9 cellular contexts compared by ENCODE assay signal in genomic region chr11:33987975-33988580, GRCh38.
DNase-seq lines count a peak whose midpoint lies in the region; ATAC-seq and TF ChIP-seq lines count a peak whose summit lies in the region.
"Had no signal": no experiment of that assay in that cellular context is flagged by ENCODE, and none has a peak within 500 bp of the region (broad histone marks: within the 10 kb centered on the region; RNA-seq: fewer than 3 reads in every experiment).

No MANE protein-coding gene starts in this region.

- DNase-seq in ELR (ENCODE audit: low read depth) (peak; percentile 86), HuH-7.5 (ENCODE audit: low spot score) (peak; percentile 36), PC-3 (peak; percentile 76), fibroblast of gingiva (ENCODE audit: low read depth) (peak; percentile 74)
- DNase-seq in activated T-cell treated with anti-CD3 and anti-CD28 coated beads, Interleukin-2, amount 50 U/mL, for 1 hour = peak; percentile 61
- DNase-seq in stimulated activated naive B cell treated with anti-CD40 and anti-IgM and Interleukin-4, amounts not matched to agents 10 μg/mL and 1 μg/mL and 100 μg/mL, for 72 hours = peak; percentile 52

- H3K27me3 Mint-ChIP-seq in nephron (ENCODE audit: low read depth) = no peaks in the 10 kb centered on the region
- H3K27me3 Mint-ChIP-seq in stimulated activated naive B cell treated with anti-CD40 and anti-IgM and Interleukin-4, amounts not matched to agents 10 μg/mL and 1 μg/mL and 100 μg/mL, for 72 hours = no peaks in the 10 kb centered on the region

- no peaks in the 10 kb centered on the region for H4K20me1 ChIP-seq in PC-3 (ENCODE audit: low read length)

- POLR2A ChIA-PET in PC-3 (lab: Charles Lee; ENCODE audit: unreplicated experiment) = no interaction called here

- H3F3A ChIP-seq in PC-3 (ENCODE audit: low read length, unreplicated experiment) = no peaks in the 10 kb centered on the region

- H3K4me3 ChIP-seq in PC-3 (ENCODE audit: low read length) = no peak overlapping the region

- peaks cover 5% of the 10 kb centered on the region for H3K9me3 Mint-ChIP-seq in nephron
- H3K9me3 Mint-ChIP-seq in stimulated activated naive B cell treated with anti-CD40 and anti-IgM and Interleukin-4, amounts not matched to agents 10 μg/mL and 1 μg/mL and 100 μg/mL, for 72 hours = no peaks in the 10 kb centered on the region
- H3K9me3 Mint-ChIP-seq: dendritic cell treated with granulocyte-macrophage colony-stimulating factor and Interleukin-4, amounts not matched to agents 40 ng/mL and 50 ng/mL, for 4 days had no signal

- ATAC-seq in PC-3 = peak; percentile 81
- ATAC-seq in stimulated activated naive B cell treated with anti-CD40 and anti-IgM and Interleukin-4, amounts not matched to agents 10 μg/mL and 1 μg/mL and 100 μg/mL, for 72 hours (replicated peaks) = peak; percentile 92 to 97
- no peak for ATAC-seq in HG03095 (IDR thresholded peaks at IDR 0.05; ENCODE audit: unreplicated experiment)

- CTCF ChIA-PET in PC-3 (lab: Charles Lee) = interaction anchor here (0.6 to 1.0 kb wide), 8 partner anchors 10 to 769 kb away, joined by 3 to 8 read pairs (median 6); no protein-coding TSS in a partner anchor

- H2AFZ ChIP-seq in PC-3 (ENCODE audit: low read length) = no peak overlapping the region

- no TSS peak for BruUV-seq in PC-3 (replicated peaks; lab: Mats Ljungman, UMichigan)

- peak overlapping the region; percentile 18 to 83 (median 56) for H3K27ac Mint-ChIP-seq in nephron
- no peak overlapping the region for H3K27ac Mint-ChIP-seq in stimulated activated naive B cell treated with anti-CD40 and anti-IgM and Interleukin-4, amounts not matched to agents 10 μg/mL and 1 μg/mL and 100 μg/mL, for 72 hours
- H3K27ac Mint-ChIP-seq: dendritic cell treated with granulocyte-macrophage colony-stimulating factor and Interleukin-4, amounts not matched to agents 40 ng/mL and 50 ng/mL, for 4 days had no signal

- no peaks in the 10 kb centered on the region for H3K36me3 ChIP-seq in PC-3 (ENCODE audit: low read depth, low read length)

- H3K4me1 Mint-ChIP-seq in nephron = peaks cover 5% of the 10 kb centered on the region
- H3K4me1 Mint-ChIP-seq in stimulated activated naive B cell treated with anti-CD40 and anti-IgM and Interleukin-4, amounts not matched to agents 10 μg/mL and 1 μg/mL and 100 μg/mL, for 72 hours = peaks cover 0 to 4% of the 10 kb centered on the region in 2 donors

- H3K36me3 Mint-ChIP-seq in nephron (ENCODE audit: low read depth) = no peaks in the 10 kb centered on the region
- H3K36me3 Mint-ChIP-seq in stimulated activated naive B cell treated with anti-CD40 and anti-IgM and Interleukin-4, amounts not matched to agents 10 μg/mL and 1 μg/mL and 100 μg/mL, for 72 hours = no peaks in the 10 kb centered on the region

- no peak overlapping the region for H3K27ac ChIP-seq in PC-3 (ENCODE audit: low read length)

- intact Hi-C loops in PC-3 (cut with micrococcal nuclease) = no loop called here

- H3K9me3 ChIP-seq in PC-3 (ENCODE audit: low read length) = no peaks in the 10 kb centered on the region

- no peaks in the 10 kb centered on the region for H3K27me3 ChIP-seq in PC-3 (ENCODE audit: low read length)

- H3K4me2 ChIP-seq in PC-3 (ENCODE audit: low read length) = no peak overlapping the region

- no peaks in the 10 kb centered on the region for H3K79me2 ChIP-seq in PC-3 (ENCODE audit: low read length)

- no peaks in the 10 kb centered on the region for H3K4me1 ChIP-seq in PC-3 (ENCODE audit: insufficient read depth, low read length)

- H3K4me3 Mint-ChIP-seq in nephron = no peak overlapping the region
- no peak overlapping the region for H3K4me3 Mint-ChIP-seq in stimulated activated naive B cell treated with anti-CD40 and anti-IgM and Interleukin-4, amounts not matched to agents 10 μg/mL and 1 μg/mL and 100 μg/mL, for 72 hours
- H3K4me3 Mint-ChIP-seq: dendritic cell treated with granulocyte-macrophage colony-stimulating factor and Interleukin-4, amounts not matched to agents 40 ng/mL and 50 ng/mL, for 4 days had no signal

- peak; percentile 78 for TF ChIP-seq CTCF in PC-3 (conservative IDR thresholded peaks at IDR 0.05; ENCODE audit: low read depth, low read length)
- TF ChIP-seq CTCF in nephron (IDR thresholded peaks at IDR 0.05; ENCODE audit: unreplicated experiment in 3 of 3) = peak; percentile 53 to 65 (median 62)

- no peak overlapping the region for H3K9ac ChIP-seq in PC-3 (ENCODE audit: low read length)

- no peaks in the 10 kb centered on the region for H3K9me2 ChIP-seq in PC-3 (replicated peaks; ENCODE audit: low read length)

Comparison
In these comparisons a context has a peak if more than half of its experiments do, and no peak if none do; other contexts are left out.
1. DNase-seq: peak in every context shown above with its lines; median percentile 86 in ELR; 76 in PC-3; 74 in fibroblast of gingiva; 61 in activated T-cell treated with anti-CD3 and anti-CD28 coated beads, Interleukin-2, amount 50 U/mL, for 1 hour; 52 in stimulated activated naive B cell treated with anti-CD40 and anti-IgM and Interleukin-4, amounts not matched to agents 10 μg/mL and 1 μg/mL and 100 μg/mL, for 72 hours; 36 in HuH-7.5.